Comparison of ENCODE assay signal across 8 cellular contexts in the genomic region with DNA sequence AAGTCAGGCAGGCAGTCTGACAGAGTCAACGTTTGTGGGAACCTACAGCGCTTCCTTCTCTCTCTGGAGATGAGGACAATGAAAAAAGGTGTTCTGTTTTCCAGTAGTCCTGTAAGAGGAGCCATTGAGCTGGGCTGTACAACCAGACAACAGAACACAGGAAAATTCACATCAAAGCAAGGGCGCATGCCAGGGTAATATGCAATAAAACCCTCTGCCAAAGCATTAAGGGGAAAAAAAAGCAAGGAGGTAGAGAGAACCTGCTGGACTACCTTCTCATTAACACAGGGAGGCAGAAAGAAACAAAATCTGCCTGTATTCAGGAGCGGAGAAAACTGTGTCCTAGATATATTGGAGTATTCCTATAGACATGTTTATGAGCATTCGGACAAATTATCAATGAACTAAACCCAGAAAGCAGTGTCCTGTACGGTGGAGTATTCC. TPM values are rescaled to one million over a fixed set of nuclear protein-coding genes. Genes with fewer than 3 reads are reported as not detected.
DNase-seq lines count a peak whose midpoint lies in the region; TF ChIP-seq lines count a peak whose summit lies in the region.

No MANE protein-coding gene starts in this region.

- CTCF ChIA-PET in A673 (lab: Charles Lee) (interaction anchor here (1.0 kb wide), 1 partner anchor 71 kb away, joined by 8 read pairs; no protein-coding TSS in a partner anchor), SK-N-SH (lab: Yijun Ruan, JAX) (interaction anchor here (0.8 to 3.8 kb wide), 13 partner anchors 33 to 199 kb away, joined by 3 to 46 read pairs (median 3); no protein-coding TSS in a partner anchor)

- intact Hi-C loops in A673 (cut with micrococcal nuclease; ENCODE audit: unreplicated experiment) (loop anchor here (1.0 kb wide), 1 partner anchor 71 kb away; no protein-coding TSS in a partner anchor), uterus (cut with DNase I; ENCODE audit: low total_unique reads) (no loop called here)

- no peak for TF ChIP-seq EP300 in SK-N-SH (IDR thresholded peaks at IDR 0.05; ENCODE audit: borderline replicate concordance in 1 of 2, low read depth in 1 of 2, low read length in 1 of 2)

- H3K27me3 ChIP-seq in A673 (replicated peaks; ENCODE audit: insufficient read depth, low read depth, low read length, poor library complexity) (no peaks in the 10 kb centered on the region), SK-N-SH (ENCODE audit: insufficient read depth) (no peaks in the 10 kb centered on the region), endocrine pancreas (ENCODE audit: control insufficient read depth, insufficient read depth, low read length) (no peaks in the 10 kb centered on the region), mononuclear cell (ENCODE audit: insufficient read depth, low read length) (no peaks in the 10 kb centered on the region), uterus (no peaks in the 10 kb centered on the region)

- TF ChIP-seq POLR2A in uterus (IDR thresholded peaks at IDR 0.05): peak in 1 of 2 donors; percentile 14

- 11% methylated on average over 6 of the region's 6 CpGs for WGBS in SK-N-SH (ENCODE audit: low lambda C conversion rate)

- TF ChIP-seq CTCF in A673 (conservative IDR thresholded peaks at IDR 0.05; ENCODE audit: low read depth, low read length): peak; percentile 63
- peak; percentile 75 for TF ChIP-seq CTCF in SK-N-SH (IDR thresholded peaks at IDR 0.05)
- peak; percentile 48 to 76 (median 70) for TF ChIP-seq CTCF in uterus (IDR thresholded peaks at IDR 0.05)

- H3K36me3 ChIP-seq in A673 (ENCODE audit: insufficient read depth, low read length, poor library complexity, severe bottlenecking) (no peaks in the 10 kb centered on the region), SK-N-SH (replicated peaks in 1 of 2; ENCODE audit: control insufficient read depth in 1 of 2, insufficient read depth in 2 of 2, low read length in 1 of 2) (peaks cover 0 to 9% of the 10 kb centered on the region in 2 experiments), endocrine pancreas (ENCODE audit: control insufficient read depth, insufficient read depth, low read length) (no peaks in the 10 kb centered on the region), uterus (no peaks in the 10 kb centered on the region)

- H3K9me3 ChIP-seq in A673 (ENCODE audit: low read depth, low read length, poor library complexity, severe bottlenecking) (no peaks in the 10 kb centered on the region), SK-N-SH (no peaks in the 10 kb centered on the region), endocrine pancreas (ENCODE audit: control insufficient read depth, low read length) (no peaks in the 10 kb centered on the region), mononuclear cell (ENCODE audit: low read depth, low read length) (no peaks in the 10 kb centered on the region), uterus (no peaks in the 10 kb centered on the region)

- H4K20me1 ChIP-seq in SK-N-SH (ENCODE audit: insufficient read depth): peaks cover 27% of the 10 kb centered on the region

- H3K4me1 ChIP-seq in A673 (ENCODE audit: insufficient read depth, low read length, poor library complexity, severe bottlenecking): peaks cover 11% of the 10 kb centered on the region
- peaks cover 4 to 7% of the 10 kb centered on the region in 2 experiments; a peak in 1 of 4 replicates for H3K4me1 ChIP-seq in SK-N-SH (ENCODE audit: control insufficient read depth in 1 of 2, insufficient read depth in 2 of 2, low read depth in 1 of 2, low read length in 1 of 2)
- H3K4me1 ChIP-seq in endocrine pancreas (ENCODE audit: control insufficient read depth, insufficient read depth, low read length): peaks cover 4% of the 10 kb centered on the region
- peaks cover 70% of the 10 kb centered on the region for H3K4me1 ChIP-seq in mononuclear cell (ENCODE audit: insufficient read depth, low read length)
- H3K4me1 ChIP-seq in uterus: no peaks in the 10 kb centered on the region

- H3K79me2 ChIP-seq in SK-N-SH (ENCODE audit: insufficient read depth): peaks cover 61% of the 10 kb centered on the region

- TF ChIP-seq RAD21 in SK-N-SH (IDR thresholded peaks at IDR 0.05; ENCODE audit: low read length): peak; percentile 87

- H2AFZ ChIP-seq in SK-N-SH (ENCODE audit: low read depth): no peak overlapping the region

- TSS peak; percentile 37 for BruUV-seq in A673 (replicated peaks; lab: Mats Ljungman, UMichigan)

- H3F3A ChIP-seq in SK-N-SH (replicated peaks; ENCODE audit: insufficient read depth): peaks cover 4% of the 10 kb centered on the region

- H3K4me2 ChIP-seq in SK-N-SH: peak overlapping the region; percentile 85

- H3K27ac ChIP-seq in A673 (ENCODE audit: low read depth, low read length, poor library complexity, severe bottlenecking): peak overlapping the region; percentile 10
- H3K27ac ChIP-seq in SK-N-SH (ENCODE audit: low read depth in 2 of 2, low read length in 1 of 2): peak overlapping the region; percentile 61 to 70
- H3K27ac ChIP-seq in uterus: peak overlapping the region; percentile 83 to 87

- H3K4me3 ChIP-seq in A673 (ENCODE audit: low read depth, low read length, poor library complexity, severe bottlenecking) (peak overlapping the region; percentile 78), SK-N-SH (ENCODE audit: low read depth in 2 of 2, low read length in 1 of 2) (peak overlapping the region; percentile 91), endocrine pancreas (ENCODE audit: control insufficient read depth, insufficient read depth, low read length) (peak overlapping the region; percentile 83), mononuclear cell (ENCODE audit: low read length) (peak overlapping the region; percentile 81), uterus (peak overlapping the region in 1 of 2 donors; percentile 67)

- peak; percentile 73 for DNase-seq in A673 (ENCODE audit: low spot score)
- DNase-seq in GM03348 (ENCODE audit: low spot score): peak; percentile 43
- peak; percentile 94 for DNase-seq in NCI-H1105 treated with DMSO at 0.1 percent for 48 hours (lab: John Stamatoyannopoulos, UW)
- DNase-seq in SK-N-SH: peak; percentile 61
- peak; percentile 28 to 55 for DNase-seq in uterus
- DNase-seq in activated effector memory CD4-positive, alpha-beta T cell treated with anti-CD3 and anti-CD28 coated beads, Interleukin-2, amount 50 U/mL, for 16 hours: no peak

- POLR2A ChIA-PET in A673 (lab: Charles Lee; ENCODE audit: low non-redundant PET): no interaction called here
- POLR2A ChIA-PET in SK-N-SH (lab: Yijun Ruan, JAX): no interaction called here

- H3K9ac ChIP-seq in SK-N-SH: peak overlapping the region; percentile 89
- H3K9ac ChIP-seq in endocrine pancreas (ENCODE audit: control insufficient read depth, insufficient read depth, low read length): peak overlapping the region; percentile 24

- no peaks in the 10 kb centered on the region for H3K9me2 ChIP-seq in SK-N-SH

TF ChIP-seq in SK-N-SH, 30 proteins besides CTCF, POLR2A, EP300 and RAD21 (continues in another document):
- 0 out of 2 replicates have a peak, but pooled peaks have one; percentile 17 for TF ChIP-seq TCF12 (IDR thresholded peaks at IDR 0.05)
- TF ChIP-seq POLR2AphosphoS5 (IDR thresholded peaks at IDR 0.05; ENCODE audit: low read depth, low read length): no peak
- TF ChIP-seq RCOR1 (IDR thresholded peaks at IDR 0.05; ENCODE audit: low read length): peak; percentile 39; the same call in 1 of the 2 replicates
- no peak for TF ChIP-seq EZH2phosphoT487 (IDR thresholded peaks at IDR 0.05; ENCODE audit: borderline replicate concordance, low read depth)
- TF ChIP-seq, protein P1, sequence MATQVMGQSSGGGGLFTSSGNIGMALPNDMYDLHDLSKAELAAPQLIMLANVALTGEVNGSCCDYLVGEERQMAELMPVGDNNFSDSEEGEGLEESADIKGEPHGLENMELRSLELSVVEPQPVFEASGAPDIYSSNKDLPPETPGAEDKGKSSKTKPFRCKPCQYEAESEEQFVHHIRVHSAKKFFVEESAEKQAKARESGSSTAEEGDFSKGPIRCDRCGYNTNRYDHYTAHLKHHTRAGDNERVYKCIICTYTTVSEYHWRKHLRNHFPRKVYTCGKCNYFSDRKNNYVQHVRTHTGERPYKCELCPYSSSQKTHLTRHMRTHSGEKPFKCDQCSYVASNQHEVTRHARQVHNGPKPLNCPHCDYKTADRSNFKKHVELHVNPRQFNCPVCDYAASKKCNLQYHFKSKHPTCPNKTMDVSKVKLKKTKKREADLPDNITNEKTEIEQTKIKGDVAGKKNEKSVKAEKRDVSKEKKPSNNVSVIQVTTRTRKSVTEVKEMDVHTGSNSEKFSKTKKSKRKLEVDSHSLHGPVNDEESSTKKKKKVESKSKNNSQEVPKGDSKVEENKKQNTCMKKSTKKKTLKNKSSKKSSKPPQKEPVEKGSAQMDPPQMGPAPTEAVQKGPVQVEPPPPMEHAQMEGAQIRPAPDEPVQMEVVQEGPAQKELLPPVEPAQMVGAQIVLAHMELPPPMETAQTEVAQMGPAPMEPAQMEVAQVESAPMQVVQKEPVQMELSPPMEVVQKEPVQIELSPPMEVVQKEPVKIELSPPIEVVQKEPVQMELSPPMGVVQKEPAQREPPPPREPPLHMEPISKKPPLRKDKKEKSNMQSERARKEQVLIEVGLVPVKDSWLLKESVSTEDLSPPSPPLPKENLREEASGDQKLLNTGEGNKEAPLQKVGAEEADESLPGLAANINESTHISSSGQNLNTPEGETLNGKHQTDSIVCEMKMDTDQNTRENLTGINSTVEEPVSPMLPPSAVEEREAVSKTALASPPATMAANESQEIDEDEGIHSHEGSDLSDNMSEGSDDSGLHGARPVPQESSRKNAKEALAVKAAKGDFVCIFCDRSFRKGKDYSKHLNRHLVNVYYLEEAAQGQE (IDR thresholded peaks at IDR 0.05; ENCODE audit: low read depth, low read length): no peak
- peak; percentile 31 for TF ChIP-seq CHD2 (IDR thresholded peaks at IDR 0.05; ENCODE audit: low read length, partially characterized antibody)
- TF ChIP-seq, protein P2, sequence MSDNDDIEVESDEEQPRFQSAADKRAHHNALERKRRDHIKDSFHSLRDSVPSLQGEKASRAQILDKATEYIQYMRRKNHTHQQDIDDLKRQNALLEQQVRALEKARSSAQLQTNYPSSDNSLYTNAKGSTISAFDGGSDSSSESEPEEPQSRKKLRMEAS (IDR thresholded peaks at IDR 0.05; ENCODE audit: low read depth): peak; percentile 49; the same call in 1 of the 2 replicates
- TF ChIP-seq MXI1 (IDR thresholded peaks at IDR 0.05; ENCODE audit: low read depth, low read length): peak; percentile 77; the same call in 1 of the 2 replicates
- TF ChIP-seq SMC3 (IDR thresholded peaks at IDR 0.05; ENCODE audit: low read depth, low read length): peak; percentile 77
- TF ChIP-seq NFIC (IDR thresholded peaks at IDR 0.05; ENCODE audit: borderline replicate concordance): no peak

RNA-seq across cellular contexts. Expression of a gene that starts 1.3 kb away (rescaled TPM):
- total RNA-seq in A673 (2021) (19.3 and 21.5 TPM in 2 replicates), mononuclear cell (8.8 TPM), uterus (10 to 100 TPM in 3 of 4 donors, 1 to 10 TPM in 1; 2.3 to 23.8 (median 16.9) TPM)
- 6.9 and 7.9 TPM in 2 replicates for polyA plus RNA-seq in SK-N-SH (2012; rRNA removed)
- polyA plus RNA-seq in SK-N-SH (2012; cell fraction: cytosol; rRNA removed): 7.3 and 8.1 TPM in 2 replicates
- polyA plus RNA-seq in SK-N-SH (2012; cell fraction: nucleus; rRNA removed): 9.7 and 9.9 TPM in 2 replicates

Comparison
In these comparisons a context has a peak if more than half of its experiments do, and no peak if none do; other contexts are left out.
1. H3K27ac ChIP-seq: peak in every context shown above with its lines; median percentile 85 in uterus; 66 in SK-N-SH; 10 in A673.